In the genomic region with DNA sequence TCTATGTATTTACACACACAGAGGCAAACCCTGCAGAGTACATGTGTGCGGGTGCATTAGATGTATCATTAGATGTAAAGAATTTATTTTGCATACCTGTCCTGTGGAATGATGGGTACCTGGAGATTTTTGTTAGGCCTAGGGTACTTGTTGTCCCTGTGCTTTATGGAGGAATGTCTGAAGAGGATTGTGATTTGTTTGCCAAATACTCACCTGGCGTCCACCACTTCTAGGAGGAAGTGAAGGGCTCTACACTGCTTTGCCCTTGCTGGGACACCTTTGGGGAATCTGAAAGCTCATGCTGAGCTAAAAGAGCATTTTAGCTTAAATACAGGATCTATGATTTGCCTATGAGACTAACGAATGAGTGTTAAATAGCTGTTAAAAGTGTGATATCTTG, we compare ENCODE assay signal across 27 cellular contexts.
"Had no signal": no experiment of that assay in that cellular context is flagged by ENCODE, and none has a peak within 500 bp of the region (broad histone marks: within the 10 kb centered on the region; RNA-seq: fewer than 3 reads in every experiment).

No MANE protein-coding gene starts in this region.

- DNase-seq: activated CD4-positive, alpha-beta memory T cell treated with anti-CD3 and anti-CD28 coated beads, Interleukin-2, amount 10 ng/mL, durations not matched to agents 7 days and 5 days; activated CD4-positive, alpha-beta T cell treated with anti-CD3 and anti-CD28 coated beads for 36 hours; activated CD4-positive, alpha-beta T cell treated with anti-CD3 and anti-CD28 coated beads, Interleukin-2, amount 10 ng/mL, durations not matched to agents 7 days and 5 days; activated CD4-positive, alpha-beta T cell treated with anti-CD3 and anti-CD28 coated beads, Interleukin-2, amount 50 U/mL, for 4 hours; activated CD4-positive, CD25-positive, alpha-beta regulatory T cell; activated CD4-positive, CD25-positive, alpha-beta regulatory T cell treated with anti-CD3 and anti-CD28 coated beads, Interleukin-2, amount 50 U/mL, for 72 hours; activated CD8-positive, alpha-beta memory T cell treated with anti-CD3 and anti-CD28 coated beads, Interleukin-2, amount 50 U/mL, for 48 hours; activated effector memory CD4-positive, alpha-beta T cell treated with Interleukin-2 at 50 U/mL for 16 hours; activated gamma-delta T cell treated with Interleukin-2 at 50 U/mL for 16 hours; activated naive CD4-positive, alpha-beta T cell treated with anti-CD3 and anti-CD28 coated beads, Interleukin-2, amount 50 U/mL, for 16 hours; activated naive CD4-positive, alpha-beta T cell treated with Interleukin-2 at 50 U/mL for 16 hours; activated T-cell treated with anti-CD3 and anti-CD28 coated beads for 4 hours; activated T-cell treated with anti-CD3 and anti-CD28 coated beads, Interleukin-2, amount 50 U/mL, for 4 hours; amniotic stem cell; anterior cingulate cortex; brain microvascular endothelial cell; dermis blood vessel endothelial cell; effector CD4-positive, alpha-beta T cell; effector memory CD8-positive, alpha-beta T cell; erythroblast; foreskin keratinocyte; gastrocnemius medialis; glutamatergic neuron; T-helper 2 cell had no signal

- H3K27ac ChIP-seq: brain microvascular endothelial cell, coronary artery, esophagus muscularis mucosa, foreskin keratinocyte, gastrocnemius medialis had no signal

- H3K9me3 ChIP-seq: esophagus muscularis mucosa, gastrocnemius medialis had no signal

- H3K27me3 ChIP-seq: brain microvascular endothelial cell, esophagus muscularis mucosa, foreskin keratinocyte, gastrocnemius medialis had no signal

- H3K4me3 ChIP-seq: coronary artery, esophagus muscularis mucosa, gastrocnemius medialis had no signal

- H3K36me3 ChIP-seq: brain microvascular endothelial cell, esophagus muscularis mucosa, gastrocnemius medialis had no signal

- H3K4me1 ChIP-seq: esophagus muscularis mucosa, gastrocnemius medialis had no signal

- ATAC-seq: activated CD4-positive, alpha-beta T cell treated with anti-CD3 and anti-CD28 coated beads for 36 hours; activated T-cell treated with anti-CD3 and anti-CD28 coated beads, Interleukin-2, amount 50 U/mL, for 4 hours; activated T-helper 17 cell treated with anti-CD3 and anti-CD28 coated beads, Interleukin-2, amount 50 U/mL, for 72 hours; effector memory CD8-positive, alpha-beta T cell; foreskin keratinocyte; gastrocnemius medialis had no signal
